ENCODE assay signal across 11 cellular contexts in genomic region chr9:130735566-130735965, GRCh38.
"Had no signal": no experiment of that assay in that cellular context is flagged by ENCODE, and none has a peak within 500 bp of the region (broad histone marks: within the 10 kb centered on the region; RNA-seq: fewer than 3 reads in every experiment).

No MANE protein-coding gene starts in this region.

- H3K4me2 ChIP-seq: GM23338 had no signal

- H3K4me3 Mint-ChIP-seq: GM23338, H9, HFFc6 had no signal

- H3K9me3 Mint-ChIP-seq: GM23338, H9, HFFc6 had no signal

- H3K4me3 ChIP-seq: GM23248, GM23338, HAP-1 had no signal

- H3K9ac ChIP-seq: GM23248 had no signal

- H3K27ac Mint-ChIP-seq: GM23338, HFFc6 had no signal

- FAIRE-seq: H1, H54 had no signal

- ATAC-seq: GM23338, HCT116 had no signal

- DNase-seq: GM23248, GOT3, H7, H9, HCEC 1CT, HFFc6 had no signal

- H3K36me3 ChIP-seq: HAP-1 had no signal

- H3K27ac ChIP-seq: GM23248 had no signal

- H3K9me3 ChIP-seq: HAP-1 had no signal

- H2AFZ ChIP-seq: GM23248, GM23338 had no signal
